17 cellular contexts compared by ENCODE assay signal in genomic region chr3:53083949-53084309, GRCh38. TPM values are rescaled to one million over a fixed set of nuclear protein-coding genes. Genes with fewer than 3 reads are reported as not detected.
DNase-seq lines count a peak whose midpoint lies in the region; ATAC-seq and TF ChIP-seq lines count a peak whose summit lies in the region.
"Had no signal": no experiment of that assay in that cellular context is flagged by ENCODE, and none has a peak within 500 bp of the region (broad histone marks: within the 10 kb centered on the region; RNA-seq: fewer than 3 reads in every experiment).

No MANE protein-coding gene starts in this region.

- TF ChIP-seq CTCF in body of pancreas (IDR thresholded peaks at IDR 0.05) (no peak), progenitor cell of endocrine pancreas (IDR thresholded peaks at IDR 0.05; ENCODE audit: unreplicated experiment) (no peak)

- H3K4me3 ChIP-seq in body of pancreas (no peak overlapping the region), right cardiac atrium (ENCODE audit: low read length) (no peak overlapping the region), stomach smooth muscle (ENCODE audit: low read length in 2 of 2) (peak overlapping the region; percentile 7 to 40)
- H3K4me3 ChIP-seq: GM12878, prostate gland, thoracic aorta had no signal

- H3K9me3 Mint-ChIP-seq in activated T-cell treated with anti-CD3 and anti-CD28 coated beads, Interleukin-2, amount 50 U/mL, for 24 hours = no peaks in the 10 kb centered on the region
- no peaks in the 10 kb centered on the region for H3K9me3 Mint-ChIP-seq in progenitor cell of endocrine pancreas (ENCODE audit: low read depth)

- DNase-seq in activated T-cell treated with anti-CD3 and anti-CD28 coated beads, Interleukin-2, amount 50 U/mL, for 24 hours = no peak
- DNase-seq in activated T-cell treated with anti-CD3 and anti-CD28 coated beads for 4 hours = no peak
- no peak for DNase-seq in body of pancreas
- no peak for DNase-seq in right cardiac atrium
- no peak for DNase-seq in progenitor cell of endocrine pancreas (ENCODE audit: low spot score, unreplicated experiment)
- DNase-seq in T-helper 17 cell = no peak
- DNase-seq: activated CD4-positive, CD25-positive, alpha-beta regulatory T cell treated with anti-CD3 and anti-CD28 coated beads, Interleukin-2, amount 50 U/mL, for 72 hours; central memory CD4-positive, alpha-beta T cell; NCI-H146; NCI-H510A treated with DMSO at 0.1 percent for 48 hours; stimulated activated CD4-positive, alpha-beta T cell treated with anti-CD3 and anti-CD28 coated beads, Interleukin-15, amount 100 ng/mL, for 24 hours had no signal

- H3K27me3 ChIP-seq in body of pancreas (no peaks in the 10 kb centered on the region), right cardiac atrium (ENCODE audit: control insufficient read depth, insufficient read depth) (no peaks in the 10 kb centered on the region), stomach smooth muscle (ENCODE audit: control insufficient read depth in 1 of 2, insufficient read depth in 2 of 2, low read length in 2 of 2) (no peaks in the 10 kb centered on the region)

- peak overlapping the region in 3 of 4 donors; percentile 50 to 60 (median 57) for H3K27ac ChIP-seq in body of pancreas
- H3K27ac ChIP-seq in right cardiac atrium (ENCODE audit: low read length) = peak overlapping the region; percentile 82
- peak overlapping the region; percentile 80 for H3K27ac ChIP-seq in stomach smooth muscle (ENCODE audit: low read length)
- H3K27ac ChIP-seq: KMS-11, prostate gland, thoracic aorta had no signal

- H3K36me3 ChIP-seq in body of pancreas (replicated peaks in 1 of 2; ENCODE audit: insufficient read depth in 1 of 2, low read depth in 2 of 2) (no peaks in the 10 kb centered on the region), stomach smooth muscle (ENCODE audit: control insufficient read depth in 2 of 2, insufficient read depth in 2 of 2, low read length in 2 of 2) (peaks cover 0 to 2% of the 10 kb centered on the region in 2 donors)
- H3K36me3 ChIP-seq: prostate gland, thoracic aorta had no signal

- H3K4me3 Mint-ChIP-seq in activated T-cell treated with anti-CD3 and anti-CD28 coated beads, Interleukin-2, amount 50 U/mL, for 24 hours = no peak overlapping the region
- H3K4me3 Mint-ChIP-seq in progenitor cell of endocrine pancreas (ENCODE audit: low read depth) = no peak overlapping the region
- no peak overlapping the region for H3K4me3 Mint-ChIP-seq in T-helper 17 cell

- intact Hi-C loops in body of pancreas (cut with DNase I) (no loop called here), right cardiac atrium (cut with DNase I) (no loop called here)

- peak overlapping the region in 1 of 2 donors; percentile 13 for H3K9ac ChIP-seq in stomach smooth muscle (ENCODE audit: low read length in 2 of 2)
- H3K9ac ChIP-seq: KMS-11 had no signal

- ATAC-seq in body of pancreas (peak; percentile 22), right cardiac atrium (peak; percentile 9 to 10), GM21737 (IDR thresholded peaks at IDR 0.05; ENCODE audit: unreplicated experiment) (no peak), T-helper 17 cell (no peak)
- ATAC-seq: GM12878 had no signal

- no peak for TF ChIP-seq POLR2A in body of pancreas (IDR thresholded peaks at IDR 0.05)

- H3K4me1 ChIP-seq in body of pancreas (peaks cover 22% of the 10 kb centered on the region), right cardiac atrium (ENCODE audit: control insufficient read depth, insufficient read depth, low read length) (no peaks in the 10 kb centered on the region), stomach smooth muscle (ENCODE audit: control insufficient read depth, insufficient read depth, low read length) (peaks cover 16% of the 10 kb centered on the region)
- H3K4me1 ChIP-seq: prostate gland had no signal

- no peaks in the 10 kb centered on the region for H3K27me3 Mint-ChIP-seq in activated T-cell treated with anti-CD3 and anti-CD28 coated beads, Interleukin-2, amount 50 U/mL, for 24 hours
- H3K27me3 Mint-ChIP-seq in progenitor cell of endocrine pancreas = no peaks in the 10 kb centered on the region
- no peaks in the 10 kb centered on the region for H3K27me3 Mint-ChIP-seq in T-helper 17 cell

- H3K27ac Mint-ChIP-seq in activated T-cell treated with anti-CD3 and anti-CD28 coated beads, Interleukin-2, amount 50 U/mL, for 24 hours = peak overlapping the region; percentile 4
- H3K27ac Mint-ChIP-seq in progenitor cell of endocrine pancreas (no peak overlapping the region), T-helper 17 cell (no peak overlapping the region)

- H3K36me3 Mint-ChIP-seq in activated T-cell treated with anti-CD3 and anti-CD28 coated beads, Interleukin-2, amount 50 U/mL, for 24 hours (ENCODE audit: low read depth) = peaks cover 40% of the 10 kb centered on the region
- H3K36me3 Mint-ChIP-seq in progenitor cell of endocrine pancreas (ENCODE audit: insufficient read depth) (peaks cover 5% of the 10 kb centered on the region), T-helper 17 cell (ENCODE audit: low read depth) (no peaks in the 10 kb centered on the region)

- H3K4me1 Mint-ChIP-seq in activated T-cell treated with anti-CD3 and anti-CD28 coated beads, Interleukin-2, amount 50 U/mL, for 24 hours (ENCODE audit: low read depth) = peaks cover 4% of the 10 kb centered on the region
- H3K4me1 Mint-ChIP-seq in progenitor cell of endocrine pancreas (ENCODE audit: low read depth) = peaks cover 21% of the 10 kb centered on the region
- H3K4me1 Mint-ChIP-seq in T-helper 17 cell = peaks cover 2% of the 10 kb centered on the region

- no peaks in the 10 kb centered on the region for H3K9me3 ChIP-seq in body of pancreas
- H3K9me3 ChIP-seq in right cardiac atrium (ENCODE audit: control insufficient read depth, low read length) = no peaks in the 10 kb centered on the region
- H3K9me3 ChIP-seq in stomach smooth muscle (ENCODE audit: control insufficient read depth in 2 of 2, low read length in 2 of 2) = no peaks in the 10 kb centered on the region
- no peaks in the 10 kb centered on the region for H3K9me3 ChIP-seq in T-helper 17 cell (ENCODE audit: control insufficient read depth, low read length, poor library complexity, severe bottlenecking)
- H3K9me3 ChIP-seq: prostate gland, thoracic aorta had no signal

- 19 to 21% methylated on average over 3 of the region's 3 CpGs for WGBS in body of pancreas, 2 donors
- 45% methylated on average over 3 of the region's 3 CpGs for whole genome bisulfite sequencing in right cardiac atrium

RNA-seq across cellular contexts. Expression of gene SFMBT1, which starts 38.1 kb away (rescaled TPM):
- 10 to 100 TPM in 1 of 2 donors, 1 to 10 TPM in 1; 6.9 to 17.6 TPM for total RNA-seq in body of pancreas
- total RNA-seq in right cardiac atrium = 10 to 100 TPM; 12.3 to 19.3 (median 16.0) TPM
- polyA plus RNA-seq in right cardiac atrium = 3.8 TPM
- 19.7 and 20.5 TPM in 2 replicates for total RNA-seq in progenitor cell of endocrine pancreas
- total RNA-seq in T-helper 17 cell = 10 to 100 TPM; 36.1 to 49.8 TPM

RNA-seq across cellular contexts. Expression of gene RFT1, which starts 46.3 kb away (rescaled TPM):
- 10 to 100 TPM; 10.6 to 19.8 TPM for total RNA-seq in body of pancreas
- total RNA-seq in right cardiac atrium = 10 to 100 TPM; 10.6 to 12.9 (median 12.6) TPM
- polyA plus RNA-seq in right cardiac atrium = 7.0 TPM
- total RNA-seq in progenitor cell of endocrine pancreas = 22.0 and 22.5 TPM in 2 replicates
- total RNA-seq in T-helper 17 cell = 10 to 100 TPM; 11.9 to 12.2 TPM

Comparison
In these comparisons a context has a peak if more than half of its experiments do, and no peak if none do; other contexts are left out.
1. ATAC-seq: peak in body of pancreas (single experiment) and right cardiac atrium (2 of 2); none in GM21737 (single experiment) and T-helper 17 cell (single experiment).
2. H3K4me3 ChIP-seq: peak in stomach smooth muscle (2 of 2); none in body of pancreas (0 of 2) and right cardiac atrium (single experiment).
3. Peak in every context shown above with its lines, with median percentiles within 50 percentile points of each other: H3K27ac ChIP-seq.